Comparison of ENCODE assay signal across 8 cellular contexts in genomic region chr12:6767301-6767591, GRCh38. TPM values are rescaled to one million over a fixed set of nuclear protein-coding genes. Genes with fewer than 3 reads are reported as not detected.
A peak's percentile ranks its signal among the peaks of the same experiment; 100 is the strongest.
DNase-seq lines count a peak whose midpoint lies in the region; ATAC-seq and TF ChIP-seq lines count a peak whose summit lies in the region.

No MANE protein-coding gene starts in this region.

- H3K9me3 ChIP-seq in HCT116 (ENCODE audit: control insufficient read depth in 1 of 2, insufficient read depth in 1 of 2, low read depth in 1 of 2, low read length in 2 of 2) (no peaks in the 10 kb centered on the region), gastroesophageal sphincter (no peaks in the 10 kb centered on the region)

- peaks cover 9 to 13% of the 10 kb centered on the region in 2 experiments; a peak in 3 of 4 replicates for H3K36me3 ChIP-seq in HCT116 (ENCODE audit: control insufficient read depth in 1 of 2, insufficient read depth in 2 of 2, low read length in 2 of 2)
- peaks cover 0 to 22% of the 10 kb centered on the region in 2 donors for H3K36me3 ChIP-seq in gastroesophageal sphincter

- BruUV-seq in HCT116 (replicated peaks; lab: Mats Ljungman, UMichigan), result no TSS peak

- intact Hi-C loops in HCT116 (cut with micrococcal nuclease), result loop anchor here (2.0 kb wide), 1 partner anchor 14 kb away; the partner anchor contains the start of gene MLF2

- H3K79me2 ChIP-seq in HCT116 (ENCODE audit: insufficient read depth, low read length), result peaks cover 29% of the 10 kb centered on the region

- H2AFZ ChIP-seq in HCT116 (ENCODE audit: low read depth, low read length, poor library complexity, severe bottlenecking), result no peak overlapping the region

- peak overlapping the region; percentile 95 for H3K4me2 ChIP-seq in HCT116 (ENCODE audit: low read length)

- no peak for DNase-seq in HCT116 (ENCODE audit: low read depth, low spot score)
- DNase-seq in NCI-H82 treated with DMSO at 0.1 percent for 48 hours (lab: John Stamatoyannopoulos, UW; ENCODE audit: unreplicated experiment), result no peak
- DNase-seq in ecto neural progenitor cell (ENCODE audit: low spot score), result no peak
- no peak for DNase-seq in midbrain (lab: John Stamatoyannopoulos, UW)

- H3K9me2 ChIP-seq in HCT116 (ENCODE audit: insufficient read depth), result no peaks in the 10 kb centered on the region

- CTCF ChIA-PET in HCT116 (lab: Charles Lee), result interaction anchor here (1.0 to 3.0 kb wide), 7 partner anchors 9 to 85 kb away, joined by 3 to 53 read pairs (median 3); partner anchors contain the start of genes MLF2, P3H3 and USP5

- H3K27me3 ChIP-seq in HCT116 (ENCODE audit: insufficient read depth, low read length), result no peaks in the 10 kb centered on the region
- H3K27me3 ChIP-seq in gastroesophageal sphincter, result no peaks in the 10 kb centered on the region

- no peak for TF ChIP-seq POLR2A in HCT116 (IDR thresholded peaks at IDR 0.05; ENCODE audit: borderline replicate concordance, extremely low read depth, insufficient read depth, insufficient read length)
- no peak for TF ChIP-seq POLR2A in gastroesophageal sphincter (IDR thresholded peaks at IDR 0.05)

- H3K4me3 ChIP-seq in HCT116 (replicated peaks in 1 of 2; ENCODE audit: low read depth in 1 of 2, low read length in 2 of 2), result peak overlapping the region; percentile 85 to 90
- peak overlapping the region; percentile 57 to 91 for H3K4me3 ChIP-seq in gastroesophageal sphincter
- H3K4me3 ChIP-seq in skin epidermis, result peak overlapping the region; percentile 50 to 80 (median 75)

- WGBS in gastroesophageal sphincter (ENCODE audit: low coverage in 1 of 2), 2 donors, result 0% methylated on average over 11 to 17 of the region's 17 CpGs

- RAD21 ChIA-PET in HCT116 (lab: Charles Lee; ENCODE audit: low non-redundant PET in 1 of 2, low total read pairs in 2 of 2, uncharacterized antibody in 2 of 2, unreplicated experiment in 2 of 2), result no interaction called here

- H3K27ac ChIP-seq in HCT116 (ENCODE audit: low read depth, low read length) (peak overlapping the region; percentile 72), VCaP (peak overlapping the region; percentile 97), gastroesophageal sphincter (peak overlapping the region; percentile 89 to 99 (median 97)), skin epidermis (peak overlapping the region; percentile 30 to 94 (median 82))

- no peaks in the 10 kb centered on the region for H4K20me1 ChIP-seq in HCT116 (ENCODE audit: insufficient read depth)

- peaks cover 49 to 78% of the 10 kb centered on the region in 2 experiments for H3K4me1 ChIP-seq in HCT116 (ENCODE audit: control insufficient read depth in 1 of 2, insufficient read depth in 2 of 2, low read length in 2 of 2)
- H3K4me1 ChIP-seq in gastroesophageal sphincter, result peaks cover 0 to 85% (median 51%) of the 10 kb centered on the region in 3 donors

- TF ChIP-seq CTCF in HCT116 (IDR thresholded peaks at IDR 0.05 in 2 of 3, conservative IDR thresholded peaks at IDR 0.05 in 1 of 3; ENCODE audit: borderline replicate concordance in 1 of 3, insufficient read depth in 1 of 3, low read depth in 2 of 3, low read length in 2 of 3), result no peak
- no peak for TF ChIP-seq CTCF in VCaP (conservative IDR thresholded peaks at IDR 0.05)
- no peak for TF ChIP-seq CTCF in gastroesophageal sphincter (IDR thresholded peaks at IDR 0.05)

- ATAC-seq in HCT116 (no peak), gastroesophageal sphincter (no peak), HG03025 (IDR thresholded peaks at IDR 0.05; ENCODE audit: low FRiP score, unreplicated experiment) (no peak)

- TF ChIP-seq RAD21 in HCT116 (IDR thresholded peaks at IDR 0.05; ENCODE audit: low read depth), result no peak

- POLR2A ChIA-PET in HCT116 (lab: Charles Lee), result interaction anchor here (1.0 to 3.0 kb wide), 6 partner anchors 13 to 195 kb away, joined by 3 to 41 read pairs (median 13); partner anchors contain the start of genes CDCA3, COPS7A, MLF2 and USP5

- H3K9ac ChIP-seq in HCT116 (ENCODE audit: low read length), result peak overlapping the region; percentile 84

- TF ChIP-seq EP300 in gastroesophageal sphincter (IDR thresholded peaks at IDR 0.05), result no peak

TF ChIP-seq in HCT116, 20 proteins besides CTCF, POLR2A, EP300 and RAD21 (continues in another document):
- TF ChIP-seq EGR1 (IDR thresholded peaks at IDR 0.05; ENCODE audit: low read depth) (no peak), REST (IDR thresholded peaks at IDR 0.05; ENCODE audit: low read depth) (no peak), YY1 (IDR thresholded peaks at IDR 0.05; ENCODE audit: extremely low read depth, insufficient replicate concordance, low read depth, low read length) (no peak), ATF3 (IDR thresholded peaks at IDR 0.05) (no peak), CBX3 (IDR thresholded peaks at IDR 0.05; ENCODE audit: low read depth) (no peak), SP1 (IDR thresholded peaks at IDR 0.05; ENCODE audit: low read depth) (no peak), POLR2AphosphoS5 (IDR thresholded peaks at IDR 0.05; ENCODE audit: low read depth, low read length) (no peak), ZFX (IDR thresholded peaks at IDR 0.05) (no peak), ELF1 (IDR thresholded peaks at IDR 0.05; ENCODE audit: borderline replicate concordance, low read depth) (no peak), SIN3A (IDR thresholded peaks at IDR 0.05; ENCODE audit: low read depth) (no peak), SRF (IDR thresholded peaks at IDR 0.05; ENCODE audit: low read depth) (no peak), JUND (IDR thresholded peaks at IDR 0.05) (no peak), EZH2phosphoT487 (IDR thresholded peaks at IDR 0.05; ENCODE audit: borderline replicate concordance) (no peak), CEBPB (IDR thresholded peaks at IDR 0.05; ENCODE audit: low read depth) (no peak), TCF7L2 (IDR thresholded peaks at IDR 0.05; ENCODE audit: borderline replicate concordance, extremely low read depth, insufficient read depth, insufficient read length) (no peak), ZBTB33 (IDR thresholded peaks at IDR 0.05; ENCODE audit: extremely low read depth, insufficient replicate concordance, low read length) (no peak), FOSL1 (IDR thresholded peaks at IDR 0.05; ENCODE audit: low read depth) (no peak), EZH2 (IDR thresholded peaks at IDR 0.05) (no peak)

RNA-seq across cellular contexts. Expression of gene PTMS, which starts 1.1 kb away (rescaled TPM):
- total RNA-seq in HCT116 (2021; ENCODE audit: unreplicated experiment) (494 TPM), gastroesophageal sphincter (100 to 1,000 TPM; 259 to 516 (median 325) TPM)
- polyA plus RNA-seq in HCT116 (2012), result 414 and 526 TPM in 2 replicates

RNA-seq across cellular contexts. Expression of gene LAG3, which starts 5.1 kb away (rescaled TPM):
- 3.3 TPM for total RNA-seq in HCT116 (2021; ENCODE audit: unreplicated experiment)
- polyA plus RNA-seq in HCT116 (2012), result 1.7 and 2.0 TPM in 2 replicates
- 1 to 10 TPM in 3 of 4 donors, under 1 TPM in 1; 0.30 to 3.0 (median 1.9) TPM for total RNA-seq in gastroesophageal sphincter

RNA-seq across cellular contexts. Expression of gene MLF2, which starts 14.3 kb away (rescaled TPM):
- 309 TPM for total RNA-seq in HCT116 (2021; ENCODE audit: unreplicated experiment)
- 328 and 383 TPM in 2 replicates for polyA plus RNA-seq in HCT116 (2012)
- 100 to 1,000 TPM; 140 to 290 (median 216) TPM for total RNA-seq in gastroesophageal sphincter

RNA-seq across cellular contexts. Expression of gene CD4, which starts 22.1 kb away (rescaled TPM):
- total RNA-seq in HCT116 (2021; ENCODE audit: unreplicated experiment) (0.42 TPM), gastroesophageal sphincter (10 to 100 TPM in 2 of 4 donors, 1 to 10 TPM in 2; 2.6 to 15.2 (median 9.1) TPM)
- 1.1 and 1.3 TPM in 2 replicates for polyA plus RNA-seq in HCT116 (2012)

RNA-seq across cellular contexts. Expression of gene COPS7A, which starts 43.4 kb away (rescaled TPM):
- total RNA-seq in HCT116 (2021; ENCODE audit: unreplicated experiment) (67.8 TPM), gastroesophageal sphincter (10 to 100 TPM; 54.4 to 69.5 (median 55.4) TPM)
- 92.1 and 108 TPM in 2 replicates for polyA plus RNA-seq in HCT116 (2012)
